In genomic region chr2:502831-503230, GRCh38 we compare ENCODE assay signal across 20 cellular contexts.
DNase-seq lines count a peak whose midpoint lies in the region; ATAC-seq and TF ChIP-seq lines count a peak whose summit lies in the region.
"Had no signal": no experiment of that assay in that cellular context is flagged by ENCODE, and none has a peak within 500 bp of the region (broad histone marks: within the 10 kb centered on the region; RNA-seq: fewer than 3 reads in every experiment).

No MANE protein-coding gene starts in this region.

- H3K27ac Mint-ChIP-seq in activated naive CD8-positive, alpha-beta T cell treated with anti-CD3 and anti-CD28 coated beads for 36 hours = peak overlapping the region; percentile 34
- H3K27ac Mint-ChIP-seq in activated naive CD8-positive, alpha-beta T cell treated with anti-CD3 and anti-CD28 coated beads, Interleukin-2, amount 50 U/mL, for 24 hours = no peak overlapping the region
- H3K27ac Mint-ChIP-seq in neural progenitor cell (no peak overlapping the region), T-helper 17 cell (no peak overlapping the region)
- H3K27ac Mint-ChIP-seq: B cell; CD4-positive, alpha-beta T cell; CD8-positive, alpha-beta T cell had no signal

- no peak overlapping the region for H3K27ac ChIP-seq in PC-9
- H3K27ac ChIP-seq in neural progenitor cell = no peak overlapping the region
- H3K27ac ChIP-seq in subcutaneous abdominal adipose tissue (ENCODE audit: low read depth, low read length) = peak overlapping the region; percentile 44
- H3K27ac ChIP-seq: 22Rv1; A549; BLaER1 treated with 17β-estradiol and CSF1 and Interleukin-3, amounts not matched to agents 10 nM and 100 nM; C4-2B had no signal

- no TSS peak for BruUV-seq in PC-9 (replicated peaks; lab: Mats Ljungman, UMichigan)

- H3K9me2 ChIP-seq in PC-9 (ENCODE audit: insufficient read depth) = no peaks in the 10 kb centered on the region

- no peaks in the 10 kb centered on the region for H3K36me3 Mint-ChIP-seq in activated naive CD8-positive, alpha-beta T cell treated with anti-CD3 and anti-CD28 coated beads for 36 hours
- H3K36me3 Mint-ChIP-seq in activated naive CD8-positive, alpha-beta T cell treated with anti-CD3 and anti-CD28 coated beads, Interleukin-2, amount 50 U/mL, for 24 hours (ENCODE audit: low read depth) = no peaks in the 10 kb centered on the region
- H3K36me3 Mint-ChIP-seq in neural progenitor cell = peaks cover 6% of the 10 kb centered on the region
- no peaks in the 10 kb centered on the region for H3K36me3 Mint-ChIP-seq in T-helper 17 cell (ENCODE audit: low read depth)
- H3K36me3 Mint-ChIP-seq: CD8-positive, alpha-beta T cell had no signal

- no peak for DNase-seq in activated naive CD8-positive, alpha-beta T cell treated with anti-CD3 and anti-CD28 coated beads for 36 hours
- DNase-seq in activated naive CD8-positive, alpha-beta T cell treated with anti-CD3 and anti-CD28 coated beads, Interleukin-2, amount 50 U/mL, for 24 hours = no peak
- DNase-seq in PC-9 (no peak), neural progenitor cell (ENCODE audit: low spot score) (no peak), NCI-H1048 (lab: John Stamatoyannopoulos, UW) (no peak), T-helper 17 cell (no peak)
- DNase-seq: AML-193; Caco-2; Calu3; CD4-positive, alpha-beta T cell; CD8-positive, alpha-beta T cell; DMS79 treated with DMSO at 0.1 percent for 48 hours; GF-D8 had no signal

- H3K27me3 ChIP-seq in PC-9 (ENCODE audit: insufficient read depth, low read depth) = peaks cover 78% of the 10 kb centered on the region
- H3K27me3 ChIP-seq in neural progenitor cell = peaks cover 48% of the 10 kb centered on the region
- H3K27me3 ChIP-seq in subcutaneous abdominal adipose tissue (ENCODE audit: control insufficient read depth in 5 of 5, insufficient read depth in 4 of 5, low read length in 5 of 5) = peaks cover 4 to 19% (median 5%) of the 10 kb centered on the region in 5 donors
- H3K27me3 ChIP-seq: BLaER1 treated with 17β-estradiol and CSF1 and Interleukin-3, amounts not matched to agents 10 nM and 100 nM had no signal

- H3K9me3 ChIP-seq in PC-9 (ENCODE audit: insufficient read depth, low read depth) (no peaks in the 10 kb centered on the region), neural progenitor cell (ENCODE audit: low read depth) (no peaks in the 10 kb centered on the region), subcutaneous abdominal adipose tissue (ENCODE audit: control insufficient read depth in 5 of 5, low read length in 5 of 5) (peaks cover 0 to 3% (median 0%) of the 10 kb centered on the region in 5 donors), T-helper 17 cell (ENCODE audit: control insufficient read depth, low read length, poor library complexity, severe bottlenecking) (no peaks in the 10 kb centered on the region)
- H3K9me3 ChIP-seq: A549, Caco-2 had no signal

- H3F3A ChIP-seq in PC-9 (ENCODE audit: insufficient read depth, low read depth) (no peaks in the 10 kb centered on the region), neural progenitor cell (ENCODE audit: low read depth) (peaks cover 5% of the 10 kb centered on the region)

- no peak for ATAC-seq in activated naive CD8-positive, alpha-beta T cell treated with anti-CD3 and anti-CD28 coated beads, Interleukin-2, amount 50 U/mL, for 24 hours
- no peak for ATAC-seq in T-helper 17 cell
- ATAC-seq in HG03469 (IDR thresholded peaks at IDR 0.05; ENCODE audit: unreplicated experiment) = no peak
- ATAC-seq: A549; CD8-positive, alpha-beta T cell had no signal

- no peaks in the 10 kb centered on the region for H3K36me3 ChIP-seq in PC-9 (ENCODE audit: low read depth)
- no peaks in the 10 kb centered on the region for H3K36me3 ChIP-seq in neural progenitor cell
- no peaks in the 10 kb centered on the region for H3K36me3 ChIP-seq in subcutaneous abdominal adipose tissue (ENCODE audit: control insufficient read depth in 5 of 5, insufficient read depth in 5 of 5, low read length in 5 of 5)
- H3K36me3 ChIP-seq: BLaER1 treated with 17β-estradiol and CSF1 and Interleukin-3, amounts not matched to agents 10 nM and 100 nM had no signal

- no peaks in the 10 kb centered on the region for H4K20me1 ChIP-seq in PC-9 (ENCODE audit: insufficient read depth)
- H4K20me1 ChIP-seq in neural progenitor cell (ENCODE audit: low read depth) = no peaks in the 10 kb centered on the region
- H4K20me1 ChIP-seq: BLaER1 treated with 17β-estradiol and CSF1 and Interleukin-3, amounts not matched to agents 10 nM and 100 nM had no signal

- no peak overlapping the region for H3K9ac ChIP-seq in neural progenitor cell
- H3K9ac ChIP-seq in subcutaneous abdominal adipose tissue (ENCODE audit: low read length in 5 of 5) = peak overlapping the region in 1 of 5 donors; percentile 39
- H3K9ac ChIP-seq: BLaER1 treated with 17β-estradiol and CSF1 and Interleukin-3, amounts not matched to agents 10 nM and 100 nM had no signal

- peaks cover 12% of the 10 kb centered on the region for H3K27me3 Mint-ChIP-seq in activated naive CD8-positive, alpha-beta T cell treated with anti-CD3 and anti-CD28 coated beads for 36 hours
- peaks cover 7% of the 10 kb centered on the region for H3K27me3 Mint-ChIP-seq in activated naive CD8-positive, alpha-beta T cell treated with anti-CD3 and anti-CD28 coated beads, Interleukin-2, amount 50 U/mL, for 24 hours
- H3K27me3 Mint-ChIP-seq in neural progenitor cell (ENCODE audit: insufficient read depth, low read depth) = peaks cover 20% of the 10 kb centered on the region
- peaks cover 63% of the 10 kb centered on the region for H3K27me3 Mint-ChIP-seq in T-helper 17 cell

- POLR2A ChIA-PET in PC-9 (lab: Charles Lee; ENCODE audit: unreplicated experiment) = no interaction called here

- H3K4me1 Mint-ChIP-seq in activated naive CD8-positive, alpha-beta T cell treated with anti-CD3 and anti-CD28 coated beads for 36 hours = no peaks in the 10 kb centered on the region
- H3K4me1 Mint-ChIP-seq in activated naive CD8-positive, alpha-beta T cell treated with anti-CD3 and anti-CD28 coated beads, Interleukin-2, amount 50 U/mL, for 24 hours = no peaks in the 10 kb centered on the region
- H3K4me1 Mint-ChIP-seq in neural progenitor cell = peaks cover 65% of the 10 kb centered on the region
- H3K4me1 Mint-ChIP-seq in T-helper 17 cell = no peaks in the 10 kb centered on the region
- H3K4me1 Mint-ChIP-seq: B cell had no signal

- H3K4me1 ChIP-seq in PC-9 (replicated peaks; ENCODE audit: insufficient read depth) (no peaks in the 10 kb centered on the region), neural progenitor cell (peaks cover 23% of the 10 kb centered on the region), subcutaneous abdominal adipose tissue (ENCODE audit: control insufficient read depth in 5 of 5, insufficient read depth in 5 of 5, low read length in 5 of 5) (peaks cover 0 to 4% (median 0%) of the 10 kb centered on the region in 5 donors)
- H3K4me1 ChIP-seq: A549, Caco-2 had no signal

- CTCF ChIA-PET in PC-9 (lab: Charles Lee) = no interaction called here

- TF ChIP-seq CTCF in PC-9 (conservative IDR thresholded peaks at IDR 0.05) (no peak), neural progenitor cell (IDR thresholded peaks at IDR 0.05) (no peak)

- H3K79me2 ChIP-seq in PC-9 (ENCODE audit: low read depth) (no peaks in the 10 kb centered on the region), neural progenitor cell (ENCODE audit: low read depth) (no peaks in the 10 kb centered on the region)

- no peaks in the 10 kb centered on the region for H3K9me3 Mint-ChIP-seq in activated naive CD8-positive, alpha-beta T cell treated with anti-CD3 and anti-CD28 coated beads for 36 hours
- no peaks in the 10 kb centered on the region for H3K9me3 Mint-ChIP-seq in activated naive CD8-positive, alpha-beta T cell treated with anti-CD3 and anti-CD28 coated beads, Interleukin-2, amount 50 U/mL, for 24 hours
- peaks cover 22% of the 10 kb centered on the region for H3K9me3 Mint-ChIP-seq in neural progenitor cell
- H3K9me3 Mint-ChIP-seq: CD4-positive, alpha-beta T cell; CD8-positive, alpha-beta T cell had no signal

- intact Hi-C loops in PC-9 (cut with micrococcal nuclease; ENCODE audit: unreplicated experiment) = no loop called here

- H3K4me3 ChIP-seq in PC-9 (peak overlapping the region; percentile 35; the same call in 1 of the 2 replicates), neural progenitor cell (no peak overlapping the region), subcutaneous abdominal adipose tissue (ENCODE audit: low read depth in 1 of 5, low read length in 5 of 5) (no peak overlapping the region)
- H3K4me3 ChIP-seq: A549; BLaER1 treated with 17β-estradiol and CSF1 and Interleukin-3, amounts not matched to agents 10 nM and 100 nM had no signal

- no peak overlapping the region for H3K4me3 Mint-ChIP-seq in activated naive CD8-positive, alpha-beta T cell treated with anti-CD3 and anti-CD28 coated beads for 36 hours
- H3K4me3 Mint-ChIP-seq in activated naive CD8-positive, alpha-beta T cell treated with anti-CD3 and anti-CD28 coated beads, Interleukin-2, amount 50 U/mL, for 24 hours = no peak overlapping the region
- H3K4me3 Mint-ChIP-seq in neural progenitor cell (peak overlapping the region; percentile 8), T-helper 17 cell (no peak overlapping the region)
- H3K4me3 Mint-ChIP-seq: B cell; CD4-positive, alpha-beta T cell; CD8-positive, alpha-beta T cell had no signal

- peak overlapping the region; percentile 64 for H3K4me2 ChIP-seq in PC-9
- no peak overlapping the region for H3K4me2 ChIP-seq in neural progenitor cell
- H3K4me2 ChIP-seq: A549; BLaER1 treated with 17β-estradiol and CSF1 and Interleukin-3, amounts not matched to agents 10 nM and 100 nM had no signal

- 0 out of 2 replicates have a peak overlapping the region, but pooled peaks have one; percentile 31 for H2AFZ ChIP-seq in PC-9
- H2AFZ ChIP-seq in neural progenitor cell (replicated peaks) = no peak overlapping the region
